ENCODE assay signal across 1 cellular context in the genomic region with DNA sequence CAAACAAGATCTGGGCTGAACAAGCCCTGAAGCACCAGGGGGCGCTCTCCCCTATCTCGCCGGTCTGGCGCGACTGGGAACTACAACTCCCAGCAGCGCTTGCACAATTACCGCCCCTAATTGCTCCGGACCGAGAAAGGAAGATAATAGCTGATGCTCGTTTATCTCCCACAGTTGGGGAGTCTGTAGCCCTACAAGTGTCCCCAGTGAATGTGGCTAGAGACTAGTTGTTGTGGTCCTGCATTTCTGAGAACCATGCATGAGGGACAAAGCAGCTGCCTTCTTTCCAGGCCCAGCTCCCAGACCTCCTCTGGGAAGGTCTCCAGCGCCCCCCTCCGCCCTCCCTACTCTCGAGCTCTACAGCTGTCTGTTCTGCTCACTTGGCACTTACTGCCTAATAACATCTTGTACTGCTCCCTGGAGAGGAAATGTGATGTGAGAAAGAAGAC.
TF ChIP-seq lines count a peak whose summit lies in the region.

No MANE protein-coding gene starts in this region.

TF ChIP-seq in HepG2, 621 proteins besides CTCF, POLR2A, EP300 and RAD21 (continued from another document and continues in another):
- TF ChIP-seq, protein P1, sequence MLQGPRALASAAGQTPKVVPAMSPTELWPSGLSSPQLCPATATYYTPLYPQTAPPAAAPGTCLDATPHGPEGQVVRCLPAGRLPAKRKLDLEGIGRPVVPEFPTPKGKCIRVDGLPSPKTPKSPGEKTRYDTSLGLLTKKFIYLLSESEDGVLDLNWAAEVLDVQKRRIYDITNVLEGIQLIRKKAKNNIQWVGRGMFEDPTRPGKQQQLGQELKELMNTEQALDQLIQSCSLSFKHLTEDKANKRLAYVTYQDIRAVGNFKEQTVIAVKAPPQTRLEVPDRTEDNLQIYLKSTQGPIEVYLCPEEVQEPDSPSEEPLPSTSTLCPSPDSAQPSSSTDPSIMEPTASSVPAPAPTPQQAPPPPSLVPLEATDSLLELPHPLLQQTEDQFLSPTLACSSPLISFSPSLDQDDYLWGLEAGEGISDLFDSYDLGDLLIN (CRISPR knock-in tag; IDR thresholded peaks at IDR 0.05; ENCODE audit: borderline replicate concordance), result no peak
- no peak for TF ChIP-seq ZNF674 (CRISPR knock-in tag; IDR thresholded peaks at IDR 0.05; ENCODE audit: low read depth)
- no peak for TF ChIP-seq IRX3 (CRISPR knock-in tag; IDR thresholded peaks at IDR 0.05; ENCODE audit: borderline replicate concordance, low read depth)
- TF ChIP-seq ZNF564 (CRISPR knock-in tag; IDR thresholded peaks at IDR 0.05), result no peak
- no peak for TF ChIP-seq NFATC3 (CRISPR knock-in tag; IDR thresholded peaks at IDR 0.05)
- peak; percentile 23; the same call in 1 of the 2 replicates for TF ChIP-seq ARID4A (CRISPR knock-in tag; IDR thresholded peaks at IDR 0.05; ENCODE audit: borderline replicate concordance)
- TF ChIP-seq NFE2L2 (IDR thresholded peaks at IDR 0.05; ENCODE audit: low read length), result no peak
- TF ChIP-seq, protein P2, sequence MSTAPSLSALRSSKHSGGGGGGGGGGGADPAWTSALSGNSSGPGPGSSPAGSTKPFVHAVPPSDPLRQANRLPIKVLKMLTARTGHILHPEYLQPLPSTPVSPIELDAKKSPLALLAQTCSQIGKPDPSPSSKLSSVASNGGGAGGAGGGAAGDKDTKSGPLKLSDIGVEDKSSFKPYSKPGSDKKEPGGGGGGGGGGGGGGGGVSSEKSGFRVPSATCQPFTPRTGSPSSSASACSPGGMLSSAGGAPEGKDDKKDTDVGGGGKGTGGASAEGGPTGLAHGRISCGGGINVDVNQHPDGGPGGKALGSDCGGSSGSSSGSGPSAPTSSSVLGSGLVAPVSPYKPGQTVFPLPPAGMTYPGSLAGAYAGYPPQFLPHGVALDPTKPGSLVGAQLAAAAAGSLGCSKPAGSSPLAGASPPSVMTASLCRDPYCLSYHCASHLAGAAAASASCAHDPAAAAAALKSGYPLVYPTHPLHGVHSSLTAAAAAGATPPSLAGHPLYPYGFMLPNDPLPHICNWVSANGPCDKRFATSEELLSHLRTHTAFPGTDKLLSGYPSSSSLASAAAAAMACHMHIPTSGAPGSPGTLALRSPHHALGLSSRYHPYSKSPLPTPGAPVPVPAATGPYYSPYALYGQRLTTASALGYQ (CRISPR knock-in tag; IDR thresholded peaks at IDR 0.05), result no peak
- TF ChIP-seq, protein P3, sequence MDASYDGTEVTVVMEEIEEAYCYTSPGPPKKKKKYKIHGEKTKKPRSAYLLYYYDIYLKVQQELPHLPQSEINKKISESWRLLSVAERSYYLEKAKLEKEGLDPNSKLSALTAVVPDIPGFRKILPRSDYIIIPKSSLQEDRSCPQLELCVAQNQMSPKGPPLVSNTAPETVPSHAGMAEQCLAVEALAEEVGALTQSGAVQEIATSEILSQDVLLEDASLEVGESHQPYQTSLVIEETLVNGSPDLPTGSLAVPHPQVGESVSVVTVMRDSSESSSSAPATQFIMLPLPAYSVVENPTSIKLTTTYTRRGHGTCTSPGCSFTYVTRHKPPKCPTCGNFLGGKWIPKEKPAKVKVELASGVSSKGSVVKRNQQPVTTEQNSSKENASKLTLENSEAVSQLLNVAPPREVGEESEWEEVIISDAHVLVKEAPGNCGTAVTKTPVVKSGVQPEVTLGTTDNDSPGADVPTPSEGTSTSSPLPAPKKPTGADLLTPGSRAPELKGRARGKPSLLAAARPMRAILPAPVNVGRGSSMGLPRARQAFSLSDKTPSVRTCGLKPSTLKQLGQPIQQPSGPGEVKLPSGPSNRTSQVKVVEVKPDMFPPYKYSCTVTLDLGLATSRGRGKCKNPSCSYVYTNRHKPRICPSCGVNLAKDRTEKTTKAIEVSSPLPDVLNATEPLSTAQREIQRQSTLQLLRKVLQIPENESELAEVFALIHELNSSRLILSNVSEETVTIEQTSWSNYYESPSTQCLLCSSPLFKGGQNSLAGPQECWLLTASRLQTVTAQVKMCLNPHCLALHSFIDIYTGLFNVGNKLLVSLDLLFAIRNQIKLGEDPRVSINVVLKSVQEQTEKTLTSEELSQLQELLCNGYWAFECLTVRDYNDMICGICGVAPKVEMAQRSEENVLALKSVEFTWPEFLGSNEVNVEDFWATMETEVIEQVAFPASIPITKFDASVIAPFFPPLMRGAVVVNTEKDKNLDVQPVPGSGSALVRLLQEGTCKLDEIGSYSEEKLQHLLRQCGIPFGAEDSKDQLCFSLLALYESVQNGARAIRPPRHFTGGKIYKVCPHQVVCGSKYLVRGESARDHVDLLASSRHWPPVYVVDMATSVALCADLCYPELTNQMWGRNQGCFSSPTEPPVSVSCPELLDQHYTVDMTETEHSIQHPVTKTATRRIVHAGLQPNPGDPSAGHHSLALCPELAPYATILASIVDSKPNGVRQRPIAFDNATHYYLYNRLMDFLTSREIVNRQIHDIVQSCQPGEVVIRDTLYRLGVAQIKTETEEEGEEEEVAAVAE (CRISPR knock-in tag; IDR thresholded peaks at IDR 0.05; ENCODE audit: borderline replicate concordance), result no peak
- no peak for TF ChIP-seq SOX6 (IDR thresholded peaks at IDR 0.05)
- peak; percentile 64 for TF ChIP-seq SOX6 (CRISPR knock-in tag; IDR thresholded peaks at IDR 0.05)
- peak; percentile 56; the same call in 1 of the 2 replicates for TF ChIP-seq SP4 (CRISPR knock-in tag; IDR thresholded peaks at IDR 0.05)
- TF ChIP-seq KDM6A (CRISPR knock-in tag; IDR thresholded peaks at IDR 0.05; ENCODE audit: low read depth), result no peak
- TF ChIP-seq, protein P4, sequence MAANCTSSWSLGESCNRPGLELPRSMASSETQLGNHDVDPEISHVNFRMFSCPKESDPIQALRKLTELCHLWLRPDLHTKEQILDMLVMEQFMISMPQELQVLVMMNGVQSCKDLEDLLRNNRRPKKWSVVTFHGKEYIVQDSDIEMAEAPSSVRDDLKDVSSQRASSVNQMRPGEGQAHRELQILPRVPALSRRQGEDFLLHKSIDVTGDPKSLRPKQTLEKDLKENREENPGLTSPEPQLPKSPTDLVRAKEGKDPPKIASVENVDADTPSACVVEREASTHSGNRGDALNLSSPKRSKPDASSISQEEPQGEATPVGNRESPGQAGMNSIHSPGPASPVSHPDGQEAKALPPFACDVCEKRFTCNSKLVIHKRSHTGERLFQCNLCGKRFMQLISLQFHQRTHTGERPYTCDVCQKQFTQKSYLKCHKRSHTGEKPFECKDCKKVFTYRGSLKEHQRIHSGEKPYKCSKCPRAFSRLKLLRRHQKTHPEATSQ (CRISPR knock-in tag; IDR thresholded peaks at IDR 0.05; ENCODE audit: borderline replicate concordance), result no peak
- no peak for TF ChIP-seq TSC22D2 (CRISPR knock-in tag; IDR thresholded peaks at IDR 0.05; ENCODE audit: borderline replicate concordance)
- TF ChIP-seq ZNF431 (CRISPR knock-in tag; IDR thresholded peaks at IDR 0.05; ENCODE audit: borderline replicate concordance, low read depth), result no peak
- TF ChIP-seq TBL1XR1 (IDR thresholded peaks at IDR 0.05; ENCODE audit: borderline replicate concordance, low read length, partially characterized antibody), result no peak
- TF ChIP-seq ZNF761 (CRISPR knock-in tag; conservative IDR thresholded peaks at IDR 0.05), result no peak
- no peak for TF ChIP-seq ZNF737 (CRISPR knock-in tag; IDR thresholded peaks at IDR 0.05; ENCODE audit: borderline replicate concordance)
- no peak for TF ChIP-seq PBX3 (CRISPR knock-in tag; IDR thresholded peaks at IDR 0.05; ENCODE audit: borderline replicate concordance)
- TF ChIP-seq ZNF160 (CRISPR knock-in tag; IDR thresholded peaks at IDR 0.05), result no peak
- TF ChIP-seq, protein P5, sequence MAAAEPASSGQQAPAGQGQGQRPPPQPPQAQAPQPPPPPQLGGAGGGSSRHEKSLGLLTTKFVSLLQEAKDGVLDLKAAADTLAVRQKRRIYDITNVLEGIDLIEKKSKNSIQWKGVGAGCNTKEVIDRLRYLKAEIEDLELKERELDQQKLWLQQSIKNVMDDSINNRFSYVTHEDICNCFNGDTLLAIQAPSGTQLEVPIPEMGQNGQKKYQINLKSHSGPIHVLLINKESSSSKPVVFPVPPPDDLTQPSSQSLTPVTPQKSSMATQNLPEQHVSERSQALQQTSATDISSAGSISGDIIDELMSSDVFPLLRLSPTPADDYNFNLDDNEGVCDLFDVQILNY (CRISPR knock-in tag; conservative IDR thresholded peaks at IDR 0.05), result no peak
- no peak for TF ChIP-seq ONECUT2 (CRISPR knock-in tag; IDR thresholded peaks at IDR 0.05)
- TF ChIP-seq JARID2 (CRISPR knock-in tag; IDR thresholded peaks at IDR 0.05; ENCODE audit: insufficient replicate concordance), result no peak
- no peak for TF ChIP-seq U2AF1 (optimal IDR thresholded peaks at IDR 0.05; ENCODE audit: low read depth, low read length)
- TF ChIP-seq ELF4 (CRISPR knock-in tag; IDR thresholded peaks at IDR 0.05; ENCODE audit: borderline replicate concordance), result no peak
- TF ChIP-seq ZNF354B (CRISPR knock-in tag; IDR thresholded peaks at IDR 0.05), result no peak
- TF ChIP-seq ZFP37 (CRISPR knock-in tag; IDR thresholded peaks at IDR 0.05; ENCODE audit: borderline replicate concordance), result no peak
- TF ChIP-seq SMARCE1 (IDR thresholded peaks at IDR 0.05; ENCODE audit: borderline replicate concordance), result no peak
- no peak for TF ChIP-seq JUN (CRISPR knock-in tag; IDR thresholded peaks at IDR 0.05)
- TF ChIP-seq, protein P6, sequence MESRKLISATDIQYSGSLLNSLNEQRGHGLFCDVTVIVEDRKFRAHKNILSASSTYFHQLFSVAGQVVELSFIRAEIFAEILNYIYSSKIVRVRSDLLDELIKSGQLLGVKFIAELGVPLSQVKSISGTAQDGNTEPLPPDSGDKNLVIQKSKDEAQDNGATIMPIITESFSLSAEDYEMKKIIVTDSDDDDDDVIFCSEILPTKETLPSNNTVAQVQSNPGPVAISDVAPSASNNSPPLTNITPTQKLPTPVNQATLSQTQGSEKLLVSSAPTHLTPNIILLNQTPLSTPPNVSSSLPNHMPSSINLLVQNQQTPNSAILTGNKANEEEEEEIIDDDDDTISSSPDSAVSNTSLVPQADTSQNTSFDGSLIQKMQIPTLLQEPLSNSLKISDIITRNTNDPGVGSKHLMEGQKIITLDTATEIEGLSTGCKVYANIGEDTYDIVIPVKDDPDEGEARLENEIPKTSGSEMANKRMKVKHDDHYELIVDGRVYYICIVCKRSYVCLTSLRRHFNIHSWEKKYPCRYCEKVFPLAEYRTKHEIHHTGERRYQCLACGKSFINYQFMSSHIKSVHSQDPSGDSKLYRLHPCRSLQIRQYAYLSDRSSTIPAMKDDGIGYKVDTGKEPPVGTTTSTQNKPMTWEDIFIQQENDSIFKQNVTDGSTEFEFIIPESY (CRISPR knock-in tag; IDR thresholded peaks at IDR 0.05), result 0 out of 2 replicates have a peak, but pooled peaks have one; percentile 5
- TF ChIP-seq ZNF619 (CRISPR knock-in tag; IDR thresholded peaks at IDR 0.05), result no peak
- 0 out of 2 replicates have a peak, but pooled peaks have one; percentile 33 for TF ChIP-seq ETV5 (CRISPR knock-in tag; IDR thresholded peaks at IDR 0.05; ENCODE audit: borderline replicate concordance)
- no peak for TF ChIP-seq REST (IDR thresholded peaks at IDR 0.05; ENCODE audit: borderline replicate concordance in 1 of 2, low read depth in 1 of 2, low read length in 2 of 2)
- no peak for TF ChIP-seq TBX3 (IDR thresholded peaks at IDR 0.05; ENCODE audit: borderline replicate concordance)
- no peak for TF ChIP-seq ZNF7 (CRISPR knock-in tag; IDR thresholded peaks at IDR 0.05)
